ENCODE assay signal across 16 cellular contexts in the genomic region with DNA sequence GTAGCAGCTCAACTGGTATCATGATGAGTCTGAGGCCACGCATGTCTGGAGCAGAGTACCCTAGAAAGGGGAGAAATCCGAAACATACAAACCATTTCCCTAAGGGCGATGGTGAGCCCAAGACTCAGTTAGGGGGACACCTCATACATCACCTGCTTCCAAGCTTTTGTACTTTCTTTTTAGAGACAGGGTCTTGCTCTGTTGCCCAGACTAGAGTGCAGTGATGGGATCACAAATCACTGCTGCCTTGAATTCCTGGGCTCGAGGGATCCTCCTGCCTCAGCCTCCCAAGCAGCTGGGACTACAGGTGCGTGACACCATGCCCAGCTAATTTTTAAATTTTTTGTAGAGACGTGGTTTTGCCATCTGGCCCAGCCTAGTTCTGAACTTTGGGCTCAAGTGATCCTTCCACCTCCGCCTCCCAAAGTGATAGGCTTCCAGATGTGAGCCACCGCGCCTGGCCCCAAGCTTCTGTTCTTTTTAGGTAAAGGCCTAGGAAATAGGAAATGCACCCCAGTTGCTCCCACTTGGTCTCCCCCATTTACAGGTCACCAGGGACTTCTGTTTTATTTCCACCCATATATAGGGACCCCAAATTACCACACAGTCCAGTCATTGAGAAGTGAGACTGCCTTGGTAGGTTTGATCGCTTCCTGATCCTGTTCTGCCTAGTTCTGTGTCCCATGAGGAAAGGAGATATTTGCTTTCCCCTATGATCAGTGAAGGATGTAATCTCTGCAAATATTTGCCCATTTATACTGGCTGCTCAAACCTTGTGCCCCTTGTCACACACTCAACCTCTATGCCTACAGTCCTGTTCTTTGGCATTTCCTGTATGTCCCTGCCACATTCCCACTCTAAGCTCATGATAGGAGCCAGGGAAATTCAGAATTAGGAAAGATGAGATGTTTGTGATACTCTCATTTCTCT. TPM values are rescaled to one million over a fixed set of nuclear protein-coding genes. Genes with fewer than 3 reads are reported as not detected.
DNase-seq lines count a peak whose midpoint lies in the region; ATAC-seq and TF ChIP-seq lines count a peak whose summit lies in the region.
"Had no signal": no experiment of that assay in that cellular context is flagged by ENCODE, and none has a peak within 500 bp of the region (broad histone marks: within the 10 kb centered on the region; RNA-seq: fewer than 3 reads in every experiment).

A gene with protein sequence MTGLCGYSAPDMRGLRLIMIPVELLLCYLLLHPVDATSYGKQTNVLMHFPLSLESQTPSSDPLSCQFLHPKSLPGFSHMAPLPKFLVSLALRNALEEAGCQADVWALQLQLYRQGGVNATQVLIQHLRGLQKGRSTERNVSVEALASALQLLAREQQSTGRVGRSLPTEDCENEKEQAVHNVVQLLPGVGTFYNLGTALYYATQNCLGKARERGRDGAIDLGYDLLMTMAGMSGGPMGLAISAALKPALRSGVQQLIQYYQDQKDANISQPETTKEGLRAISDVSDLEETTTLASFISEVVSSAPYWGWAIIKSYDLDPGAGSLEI (minus strand): TSS at position 728 of the 930 bp plus-strand sequence. CDS start 112 bp downstream, at position 616.

- POLR2A ChIA-PET in OCI-LY7 (lab: Charles Lee): interaction anchor here (0.6 to 7.6 kb wide), 6 partner anchors 8 to 98 kb away, joined by 3 to 116 read pairs (median 18); a partner anchor contains a TSS

- H3K4me3 ChIP-seq in OCI-LY7 (ENCODE audit: low read depth, low read length, poor library complexity, severe bottlenecking) (no peak within 1 kb of the TSS), endodermal cell (ENCODE audit: low read length) (no peak within 1 kb of the TSS), sigmoid colon (no peak within 1 kb of the TSS), tibial artery (no peak within 1 kb of the TSS)
- H3K4me3 ChIP-seq: mucosa of descending colon, upper lobe of right lung had no signal

- ATAC-seq in activated T-cell treated with anti-CD3 and anti-CD28 coated beads, Interleukin-2, amount 50 U/mL, for 4 hours: no peak
- ATAC-seq in HG03095 (IDR thresholded peaks at IDR 0.05; ENCODE audit: unreplicated experiment): no peak
- ATAC-seq: mucosa of descending colon, upper lobe of right lung had no signal

- no peak for DNase-seq in activated T-cell treated with anti-CD3 and anti-CD28 coated beads, Interleukin-2, amount 50 U/mL, for 4 hours
- DNase-seq in activated T-cell treated with anti-CD3 and anti-CD28 coated beads for 4 hours: no peak
- no peak for DNase-seq in OCI-LY7 (ENCODE audit: low spot score)
- DNase-seq in endodermal cell: peak; percentile 36
- peak; percentile 34 for DNase-seq in sigmoid colon
- no peak for DNase-seq in A172 (ENCODE audit: low spot score)
- no peak for DNase-seq in tibial artery
- DNase-seq: effector CD8-positive, alpha-beta T cell; foreskin melanocyte; NCI-H1417 treated with DMSO at 0.1 percent for 48 hours; NCI-H510A; Peyer's patch; T-helper 9 cell; upper lobe of right lung had no signal

- no peaks in the 10 kb centered on the region for H3K27me3 Mint-ChIP-seq in activated T-cell treated with anti-CD3 and anti-CD28 coated beads, Interleukin-2, amount 50 U/mL, for 4 hours (ENCODE audit: low read depth)
- peaks cover 29% of the 10 kb centered on the region for H3K27me3 Mint-ChIP-seq in endodermal cell (ENCODE audit: insufficient read depth)

- intact Hi-C loops in OCI-LY7 (cut with micrococcal nuclease; ENCODE audit: unreplicated experiment): no loop called here
- intact Hi-C loops in sigmoid colon (cut with DNase I): no loop called here
- intact Hi-C loops in tibial artery (cut with DNase I; ENCODE audit: low total_unique reads): no loop called here

- TF ChIP-seq CTCF in OCI-LY7 (conservative IDR thresholded peaks at IDR 0.05; ENCODE audit: low read length) (no peak), endodermal cell (conservative IDR thresholded peaks at IDR 0.05) (no peak), sigmoid colon (IDR thresholded peaks at IDR 0.05) (no peak), tibial artery (IDR thresholded peaks at IDR 0.05) (no peak)

- H3K4me3 Mint-ChIP-seq in activated T-cell treated with anti-CD3 and anti-CD28 coated beads, Interleukin-2, amount 50 U/mL, for 4 hours: peak within 1 kb of the TSS; percentile 87
- H3K4me3 Mint-ChIP-seq in endodermal cell: peak within 1 kb of the TSS; percentile 88

- TF ChIP-seq POLR2A in sigmoid colon (IDR thresholded peaks at IDR 0.05): no peak

- no peak for TF ChIP-seq EP300 in sigmoid colon (IDR thresholded peaks at IDR 0.05)

- peaks cover 42% of the 10 kb centered on the region for H3K4me1 ChIP-seq in OCI-LY7 (ENCODE audit: insufficient read depth, low read length, poor library complexity, severe bottlenecking)
- H3K4me1 ChIP-seq in endodermal cell (ENCODE audit: control insufficient read depth, insufficient read depth, low read length): no peaks in the 10 kb centered on the region
- peaks cover 0 to 22% (median 18%) of the 10 kb centered on the region in 4 donors for H3K4me1 ChIP-seq in sigmoid colon
- H3K4me1 ChIP-seq in tibial artery: peaks cover 0 to 20% (median 11%) of the 10 kb centered on the region in 4 donors

- no peaks in the 10 kb centered on the region for H3K9me2 ChIP-seq in OCI-LY7 (ENCODE audit: insufficient read depth, low read length)

- CTCF ChIA-PET in OCI-LY7 (lab: Charles Lee; ENCODE audit: unreplicated experiment): interaction anchor here (0.5 to 0.9 kb wide), 2 partner anchors 14 to 56 kb away, joined by 3 to 6 read pairs; no protein-coding TSS in a partner anchor

- H3K4me2 ChIP-seq in OCI-LY7 (ENCODE audit: low read length): 0 out of 2 replicates have a peak within 1 kb of the TSS, but pooled peaks have one; percentile 83

- H3K9ac ChIP-seq in endodermal cell (ENCODE audit: extremely low read depth, low read length, poor library complexity, severe bottlenecking): no peak within 1 kb of the TSS

- H3K27ac Mint-ChIP-seq in endodermal cell: no peak within 1 kb of the TSS

- H3K27ac ChIP-seq in OCI-LY7 (ENCODE audit: low read depth, low read length, poor library complexity, severe bottlenecking) (no peak within 1 kb of the TSS), endodermal cell (ENCODE audit: low read depth, low read length) (no peak within 1 kb of the TSS), sigmoid colon (no peak within 1 kb of the TSS), tibial artery (no peak within 1 kb of the TSS)
- H3K27ac ChIP-seq: Peyer's patch, upper lobe of right lung had no signal

- peaks cover 29% of the 10 kb centered on the region for H3K79me2 ChIP-seq in OCI-LY7 (ENCODE audit: insufficient read depth, low read depth, low read length)

- no peak within 1 kb of the TSS for H2AFZ ChIP-seq in OCI-LY7 (ENCODE audit: low read length)

- H3K36me3 ChIP-seq in OCI-LY7 (ENCODE audit: insufficient read depth, low read length): no peaks in the 10 kb centered on the region
- H3K36me3 ChIP-seq in endodermal cell (ENCODE audit: control insufficient read depth, insufficient read depth, low read length): no peaks in the 10 kb centered on the region
- H3K36me3 ChIP-seq in sigmoid colon: no peaks in the 10 kb centered on the region
- H3K36me3 ChIP-seq in tibial artery: no peaks in the 10 kb centered on the region
- H3K36me3 ChIP-seq: Peyer's patch, upper lobe of right lung had no signal

- H3K4me1 Mint-ChIP-seq in activated T-cell treated with anti-CD3 and anti-CD28 coated beads, Interleukin-2, amount 50 U/mL, for 4 hours (ENCODE audit: low read depth): peaks cover 26% of the 10 kb centered on the region
- peaks cover 6% of the 10 kb centered on the region for H3K4me1 Mint-ChIP-seq in endodermal cell

- WGBS in endodermal cell (ENCODE audit: insufficient coverage in 1 of 2, insufficient read length in 1 of 2), 2 experiments: 90 to 91% methylated on average over 10 of the region's 10 CpGs
- WGBS in sigmoid colon, 2 donors: 92 to 94% methylated on average over 10 of the region's 10 CpGs

- BruUV-seq in OCI-LY7 (replicated peaks; lab: Mats Ljungman, UMichigan): no TSS peak

- H4K20me1 ChIP-seq in OCI-LY7 (ENCODE audit: insufficient read depth, low read length): no peaks in the 10 kb centered on the region

- no peaks in the 10 kb centered on the region for H3K27me3 ChIP-seq in endodermal cell (ENCODE audit: control insufficient read depth, insufficient read depth, low read length, poor library complexity, severe bottlenecking)
- H3K27me3 ChIP-seq in sigmoid colon: no peaks in the 10 kb centered on the region
- no peaks in the 10 kb centered on the region for H3K27me3 ChIP-seq in tibial artery
- H3K27me3 ChIP-seq: Peyer's patch, upper lobe of right lung had no signal

- H3K36me3 Mint-ChIP-seq in activated T-cell treated with anti-CD3 and anti-CD28 coated beads, Interleukin-2, amount 50 U/mL, for 4 hours (ENCODE audit: insufficient read depth): no peaks in the 10 kb centered on the region
- no peaks in the 10 kb centered on the region for H3K36me3 Mint-ChIP-seq in endodermal cell (ENCODE audit: low read depth)

- no peaks in the 10 kb centered on the region for H3K9me3 Mint-ChIP-seq in activated T-cell treated with anti-CD3 and anti-CD28 coated beads, Interleukin-2, amount 50 U/mL, for 4 hours
- no peaks in the 10 kb centered on the region for H3K9me3 Mint-ChIP-seq in endodermal cell

- no peaks in the 10 kb centered on the region for H3K9me3 ChIP-seq in OCI-LY7 (ENCODE audit: low read length)
- H3K9me3 ChIP-seq in endodermal cell (ENCODE audit: control insufficient read depth, low read length): no peaks in the 10 kb centered on the region
- no peaks in the 10 kb centered on the region for H3K9me3 ChIP-seq in sigmoid colon
- no peaks in the 10 kb centered on the region for H3K9me3 ChIP-seq in tibial artery
- H3K9me3 ChIP-seq: mucosa of descending colon, Peyer's patch, upper lobe of right lung had no signal

RNA-seq across cellular contexts. Expression of the gene that starts here (rescaled TPM):
- total RNA-seq in activated T-cell treated with anti-CD3 and anti-CD28 coated beads, Interleukin-2, amount 50 U/mL, for 4 hours: under 1 TPM in 1 of 3 donors, not detected in 2; 0.16 TPM
- 0.16 TPM in 1 of 2 replicates, not detected in the other for total RNA-seq in OCI-LY7 (2014; rRNA removed; shearing (Covaris generic))
- 0.20 and 0.38 TPM in 2 replicates for total RNA-seq in OCI-LY7 (2022)
- total RNA-seq in endodermal cell: not detected
- not detected for polyA plus RNA-seq in endodermal cell (2013, experiment 1 of 2)
- polyA plus RNA-seq in endodermal cell (2013, experiment 2 of 2): not detected
- not detected for total RNA-seq in sigmoid colon
- not detected for polyA plus RNA-seq in sigmoid colon
- not detected in 2 replicates for total RNA-seq in A172 (2014; rRNA removed; shearing (Covaris generic))
- total RNA-seq: mucosa of descending colon, Peyer's patch, upper lobe of right lung had no signal

Comparison
In these comparisons a context has a peak if more than half of its experiments do, and no peak if none do; other contexts are left out.
1. Peak in DNase-seq in endodermal cell; RNA of the gene not detected or under 1 TPM.
2. Peak in DNase-seq in sigmoid colon; RNA of the gene not detected or under 1 TPM.